ENCODE assay signal across 24 cellular contexts in genomic region chr10:67005981-67006380, GRCh38.
DNase-seq lines count a peak whose midpoint lies in the region; ATAC-seq and TF ChIP-seq lines count a peak whose summit lies in the region.
"Had no signal": no experiment of that assay in that cellular context is flagged by ENCODE, and none has a peak within 500 bp of the region (broad histone marks: within the 10 kb centered on the region; RNA-seq: fewer than 3 reads in every experiment).

No MANE protein-coding gene starts in this region.

- H3K4me3 Mint-ChIP-seq in activated T-helper 17 cell treated with anti-CD3 and anti-CD28 coated beads, Interleukin-2, amount 50 U/mL, for 72 hours = no peak overlapping the region
- H3K4me3 Mint-ChIP-seq: CD14-positive monocyte; CD4-positive, alpha-beta T cell; CD8-positive, alpha-beta memory T cell; H9; HFFc6 had no signal

- H3K9me3 Mint-ChIP-seq in activated T-helper 17 cell treated with anti-CD3 and anti-CD28 coated beads, Interleukin-2, amount 50 U/mL, for 72 hours = no peaks in the 10 kb centered on the region
- H3K9me3 Mint-ChIP-seq: H9 had no signal

- no peaks in the 10 kb centered on the region for H3K79me1 ChIP-seq in neuronal stem cell (ENCODE audit: low read depth, low read length)

- H3F3A ChIP-seq in MM.1S (ENCODE audit: insufficient read depth, low read length) = peaks cover 16% of the 10 kb centered on the region

- H3K9ac ChIP-seq in MM.1S (ENCODE audit: low read length) (no peak overlapping the region), neuronal stem cell (ENCODE audit: low read depth, low read length, poor library complexity) (no peak overlapping the region)
- H3K9ac ChIP-seq: BLaER1 treated with 17β-estradiol and CSF1 and Interleukin-3, amounts not matched to agents 10 nM and 100 nM; GM23248 had no signal

- H3K4me2 ChIP-seq in MM.1S (ENCODE audit: low read depth, low read length) (peak overlapping the region; percentile 17; the same call in 1 of the 2 replicates), neuronal stem cell (ENCODE audit: insufficient read depth, low read length, poor library complexity, severe bottlenecking) (no peak overlapping the region)
- H3K4me2 ChIP-seq: A549 had no signal

- no peak overlapping the region for H2BK12ac ChIP-seq in neuronal stem cell (ENCODE audit: low read length)

- DNase-seq in SKM-1 treated with dmso at 0.1 percent for 144 hours (lab: John Stamatoyannopoulos, UW; ENCODE audit: unreplicated experiment) (peak; percentile 19), SKM-1 (lab: John Stamatoyannopoulos, UW; ENCODE audit: unreplicated experiment) (no peak), MM.1S (peak; percentile 60), neuronal stem cell (ENCODE audit: low spot score) (no peak), heart right ventricle (no peak)
- DNase-seq: 8988T; ACHN; AML-193; BE2C; CD4-positive, alpha-beta T cell; CD8-positive, alpha-beta memory T cell; DMS 273 treated with DMSO at 0.1 percent for 48 hours; DMS79; EL; GDM1; GM23248; H9; HFFc6 had no signal

- H3K27ac ChIP-seq in MM.1S (ENCODE audit: low read length) (peak overlapping the region; percentile 12; the same call in 1 of the 2 replicates), neuronal stem cell (replicated peaks; ENCODE audit: low read length) (no peak overlapping the region), heart right ventricle (no peak overlapping the region)
- H3K27ac ChIP-seq: A549, GM23248 had no signal

- no peak overlapping the region for H3K23ac ChIP-seq in neuronal stem cell (ENCODE audit: low read depth, low read length, poor library complexity)

- H3K9me2 ChIP-seq in MM.1S (replicated peaks; ENCODE audit: insufficient read depth, low read length) = no peaks in the 10 kb centered on the region

- H3K36me3 Mint-ChIP-seq in activated T-helper 17 cell treated with anti-CD3 and anti-CD28 coated beads, Interleukin-2, amount 50 U/mL, for 72 hours (ENCODE audit: low read depth) = no peaks in the 10 kb centered on the region
- H3K36me3 Mint-ChIP-seq: CD14-positive monocyte; CD8-positive, alpha-beta memory T cell had no signal

- TF ChIP-seq CTCF in MM.1S (IDR thresholded peaks at IDR 0.05; ENCODE audit: low read length) (no peak), heart right ventricle (IDR thresholded peaks at IDR 0.05) (no peak)

- H2BK5ac ChIP-seq in neuronal stem cell (ENCODE audit: low read length) = no peak overlapping the region

- no peak overlapping the region for H2AFZ ChIP-seq in MM.1S (ENCODE audit: low read length)
- peak overlapping the region; percentile 68 for H2AFZ ChIP-seq in neuronal stem cell (ENCODE audit: low read length)
- H2AFZ ChIP-seq: GM23248 had no signal

- H4K91ac ChIP-seq in neuronal stem cell (ENCODE audit: low read depth, low read length, poor library complexity) = no peak overlapping the region

- no peak overlapping the region for H2BK15ac ChIP-seq in neuronal stem cell (ENCODE audit: low read length)

- peaks cover 6% of the 10 kb centered on the region for H3K27me3 Mint-ChIP-seq in activated T-helper 17 cell treated with anti-CD3 and anti-CD28 coated beads, Interleukin-2, amount 50 U/mL, for 72 hours
- H3K27me3 Mint-ChIP-seq: CD8-positive, alpha-beta memory T cell had no signal

- H3K27ac Mint-ChIP-seq in activated T-helper 17 cell treated with anti-CD3 and anti-CD28 coated beads, Interleukin-2, amount 50 U/mL, for 72 hours = no peak overlapping the region
- H3K27ac Mint-ChIP-seq: CD14-positive monocyte; CD4-positive, alpha-beta T cell; CD8-positive, alpha-beta memory T cell; H9; HFFc6 had no signal

- H2AK5ac ChIP-seq in neuronal stem cell (ENCODE audit: low read depth, low read length) = no peak overlapping the region

- H3K4me3 ChIP-seq in MM.1S (ENCODE audit: low read length) (no peak overlapping the region), neuronal stem cell (ENCODE audit: low read length in 2 of 2) (no peak overlapping the region), heart right ventricle (no peak overlapping the region)
- H3K4me3 ChIP-seq: A549; BLaER1 treated with 17β-estradiol and CSF1 and Interleukin-3, amounts not matched to agents 10 nM and 100 nM; GM12878; GM23248 had no signal

- no CpG with 5 or more reads among the region's 1 CpG for WGBS in neuronal stem cell (ENCODE audit: extremely low coverage in 2 of 2, insufficient read length in 2 of 2, insufficient replicate concordance in 1 of 2), 2 donors
- 30 to 60% methylated on average over 1 of the region's 1 CpG for WGBS in heart right ventricle, 2 donors

- no peak for ATAC-seq in heart right ventricle
- no peak for ATAC-seq in activated T-helper 17 cell treated with anti-CD3 and anti-CD28 coated beads, Interleukin-2, amount 50 U/mL, for 72 hours (replicated peaks)
- ATAC-seq: A549, GM12878, HCT116 had no signal

- H3K18ac ChIP-seq in neuronal stem cell (ENCODE audit: low read length) = no peak overlapping the region

- no peak overlapping the region for H2BK120ac ChIP-seq in neuronal stem cell (ENCODE audit: low read depth, low read length)

- H3K79me2 ChIP-seq in MM.1S (ENCODE audit: low read length) = no peaks in the 10 kb centered on the region

- H4K8ac ChIP-seq in neuronal stem cell (ENCODE audit: low read depth, low read length) = no peak overlapping the region

- no peaks in the 10 kb centered on the region for H3K4me1 Mint-ChIP-seq in activated T-helper 17 cell treated with anti-CD3 and anti-CD28 coated beads, Interleukin-2, amount 50 U/mL, for 72 hours
- H3K4me1 Mint-ChIP-seq: CD14-positive monocyte; CD8-positive, alpha-beta memory T cell had no signal

- no peaks in the 10 kb centered on the region for H3K27me3 ChIP-seq in MM.1S (replicated peaks; ENCODE audit: insufficient read depth, low read length)
- no peaks in the 10 kb centered on the region for H3K27me3 ChIP-seq in neuronal stem cell (ENCODE audit: control insufficient read depth in 3 of 3, insufficient read depth in 3 of 3, low read depth in 1 of 3, low read length in 3 of 3)
- H3K27me3 ChIP-seq in heart right ventricle = no peaks in the 10 kb centered on the region
- H3K27me3 ChIP-seq: BE2C; BLaER1 treated with 17β-estradiol and CSF1 and Interleukin-3, amounts not matched to agents 10 nM and 100 nM had no signal

- H3K36me3 ChIP-seq in MM.1S (replicated peaks; ENCODE audit: insufficient read depth, low read length) = no peaks in the 10 kb centered on the region
- H3K36me3 ChIP-seq in neuronal stem cell (replicated peaks in 1 of 2; ENCODE audit: control insufficient read depth in 2 of 2, insufficient read depth in 2 of 2, low read length in 2 of 2) = no peaks in the 10 kb centered on the region
- no peaks in the 10 kb centered on the region for H3K36me3 ChIP-seq in heart right ventricle
- H3K36me3 ChIP-seq: BE2C; BLaER1 treated with 17β-estradiol and CSF1 and Interleukin-3, amounts not matched to agents 10 nM and 100 nM had no signal

- H4K20me1 ChIP-seq in MM.1S (ENCODE audit: insufficient read depth, low read length) = no peaks in the 10 kb centered on the region
- H4K20me1 ChIP-seq: BLaER1 treated with 17β-estradiol and CSF1 and Interleukin-3, amounts not matched to agents 10 nM and 100 nM had no signal

- H3K14ac ChIP-seq in neuronal stem cell (ENCODE audit: low read length) = no peak overlapping the region

- H3K9me3 ChIP-seq in MM.1S (replicated peaks; ENCODE audit: insufficient read depth, low read length) = no peaks in the 10 kb centered on the region
- peaks cover 0 to 4% of the 10 kb centered on the region in 2 donors for H3K9me3 ChIP-seq in neuronal stem cell (replicated peaks in 1 of 2; ENCODE audit: control insufficient read depth in 2 of 2, insufficient read depth in 1 of 2, low read depth in 1 of 2, low read length in 2 of 2)
- no peaks in the 10 kb centered on the region for H3K9me3 ChIP-seq in heart right ventricle
- H3K9me3 ChIP-seq: A549; BE2C; BLaER1 treated with 17β-estradiol and CSF1 and Interleukin-3, amounts not matched to agents 10 nM and 100 nM had no signal

- H3K4me1 ChIP-seq in MM.1S (ENCODE audit: low read length) (peaks cover 28% of the 10 kb centered on the region), neuronal stem cell (ENCODE audit: control insufficient read depth in 2 of 2, insufficient read depth in 1 of 2, low read depth in 1 of 2, low read length in 2 of 2) (no peaks in the 10 kb centered on the region), heart right ventricle (no peaks in the 10 kb centered on the region)
- H3K4me1 ChIP-seq: A549, BE2C had no signal

- H3K4ac ChIP-seq in neuronal stem cell (ENCODE audit: low read length) = no peak overlapping the region

- intact Hi-C loops in heart right ventricle (cut with DNase I) = no loop called here

Comparison
In these comparisons a context has a peak if more than half of its experiments do, and no peak if none do; other contexts are left out.
1. DNase-seq: peak in SKM-1 treated with dmso at 0.1 percent for 144 hours (single experiment) and MM.1S (single experiment); none in SKM-1 (single experiment), neuronal stem cell (single experiment) and heart right ventricle (0 of 2).